In the genomic region with DNA sequence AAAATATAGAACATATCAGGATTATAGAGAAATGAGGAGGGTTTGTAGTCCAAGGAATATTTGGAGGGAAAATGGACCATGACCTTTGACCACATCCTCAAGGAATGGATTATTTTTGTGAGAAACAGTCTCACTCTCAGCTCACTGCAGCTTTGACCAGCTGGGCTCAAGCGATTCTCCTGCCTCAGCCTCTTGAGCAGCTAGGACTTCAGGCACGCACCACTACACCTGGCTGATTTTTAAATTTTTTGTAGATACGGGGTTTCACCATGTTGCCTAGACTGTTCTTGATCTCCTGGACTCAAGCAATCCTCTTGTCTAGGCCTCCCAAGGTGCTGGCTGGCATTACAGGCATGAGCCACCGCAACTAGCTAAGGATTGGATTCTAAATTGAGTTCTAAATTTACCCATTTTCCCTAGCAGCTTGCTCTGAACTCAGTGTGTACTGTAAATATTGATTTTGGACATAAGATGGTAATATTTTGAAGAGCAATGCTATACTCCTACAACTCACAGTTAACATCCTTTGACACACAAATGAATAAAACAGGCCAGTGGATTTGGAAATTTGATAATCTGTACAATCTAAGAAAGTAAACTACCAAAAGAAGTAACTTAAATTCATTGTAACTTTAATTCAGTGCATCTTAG, we compare ENCODE assay signal across 21 cellular contexts.
DNase-seq lines count a peak whose midpoint lies in the region; ATAC-seq and TF ChIP-seq lines count a peak whose summit lies in the region.
"Had no signal": no experiment of that assay in that cellular context is flagged by ENCODE, and none has a peak within 500 bp of the region (broad histone marks: within the 10 kb centered on the region; RNA-seq: fewer than 3 reads in every experiment).

No MANE protein-coding gene starts in this region.

- H3K9ac ChIP-seq in MM.1S (ENCODE audit: low read length), result no peak overlapping the region
- H3K9ac ChIP-seq: BLaER1 treated with 17β-estradiol and CSF1 and Interleukin-3, amounts not matched to agents 10 nM and 100 nM had no signal

- peaks cover 3% of the 10 kb centered on the region for H3K4me1 ChIP-seq in cardiac muscle cell (ENCODE audit: low read depth)
- H3K4me1 ChIP-seq in right cardiac atrium (ENCODE audit: control insufficient read depth, insufficient read depth, low read length), result peaks cover 1% of the 10 kb centered on the region
- H3K4me1 ChIP-seq in HEK293 (ENCODE audit: control insufficient read depth, insufficient read depth, low read length), result peaks cover 4% of the 10 kb centered on the region; the same call in 1 of the 2 replicates
- H3K4me1 ChIP-seq in tibial artery, result peaks cover 0 to 17% (median 8%) of the 10 kb centered on the region in 4 donors
- H3K4me1 ChIP-seq in esophagus muscularis mucosa, result peaks cover 0 to 1% (median 0%) of the 10 kb centered on the region in 4 donors
- no peaks in the 10 kb centered on the region for H3K4me1 ChIP-seq in MM.1S (ENCODE audit: low read length)

- H4K20me1 ChIP-seq in MM.1S (ENCODE audit: insufficient read depth, low read length), result no peaks in the 10 kb centered on the region
- H4K20me1 ChIP-seq: BLaER1 treated with 17β-estradiol and CSF1 and Interleukin-3, amounts not matched to agents 10 nM and 100 nM had no signal

- no peaks in the 10 kb centered on the region for H3K9me2 ChIP-seq in MM.1S (replicated peaks; ENCODE audit: insufficient read depth, low read length)

- H3K4me3 ChIP-seq in cardiac muscle cell, result no peak overlapping the region
- H3K4me3 ChIP-seq in right cardiac atrium (ENCODE audit: low read length), result no peak overlapping the region
- no peak overlapping the region for H3K4me3 ChIP-seq in HEK293 (ENCODE audit: low read depth, low read length)
- no peak overlapping the region for H3K4me3 ChIP-seq in tibial artery
- H3K4me3 ChIP-seq in esophagus muscularis mucosa, result no peak overlapping the region
- H3K4me3 ChIP-seq in MM.1S (ENCODE audit: low read length), result no peak overlapping the region
- H3K4me3 ChIP-seq: A549; BLaER1 treated with 17β-estradiol and CSF1 and Interleukin-3, amounts not matched to agents 10 nM and 100 nM; HAP-1 had no signal

- POLR2A ChIA-PET in HEK293 (lab: Yijun Ruan, JAX), result no interaction called here

- H3K27me3 ChIP-seq in cardiac muscle cell (no peaks in the 10 kb centered on the region), right cardiac atrium (ENCODE audit: control insufficient read depth, insufficient read depth) (no peaks in the 10 kb centered on the region), tibial artery (no peaks in the 10 kb centered on the region), esophagus muscularis mucosa (no peaks in the 10 kb centered on the region), MM.1S (replicated peaks; ENCODE audit: insufficient read depth, low read length) (no peaks in the 10 kb centered on the region)
- H3K27me3 ChIP-seq: BLaER1 treated with 17β-estradiol and CSF1 and Interleukin-3, amounts not matched to agents 10 nM and 100 nM had no signal

- H3K36me3 ChIP-seq in cardiac muscle cell (no peaks in the 10 kb centered on the region), HEK293 (ENCODE audit: control insufficient read depth in 2 of 2, insufficient read depth in 1 of 2, low read length in 2 of 2) (peaks cover 0 to 3% of the 10 kb centered on the region in 2 experiments; a peak in 2 of 3 replicates), tibial artery (no peaks in the 10 kb centered on the region), esophagus muscularis mucosa (no peaks in the 10 kb centered on the region), MM.1S (replicated peaks; ENCODE audit: insufficient read depth, low read length) (peaks cover 4% of the 10 kb centered on the region; the same call in 1 of the 2 replicates)
- H3K36me3 ChIP-seq: BLaER1 treated with 17β-estradiol and CSF1 and Interleukin-3, amounts not matched to agents 10 nM and 100 nM had no signal

- H3K27ac ChIP-seq in cardiac muscle cell, result peak overlapping the region; percentile 28
- no peak overlapping the region for H3K27ac ChIP-seq in right cardiac atrium (ENCODE audit: low read length)
- no peak overlapping the region for H3K27ac ChIP-seq in HEK293 (ENCODE audit: extremely low read depth, low read depth, low read length)
- H3K27ac ChIP-seq in tibial artery, result peak overlapping the region; percentile 3 to 36
- no peak overlapping the region for H3K27ac ChIP-seq in esophagus muscularis mucosa (replicated peaks in 1 of 4)
- H3K27ac ChIP-seq in MM.1S (ENCODE audit: low read length), result no peak overlapping the region
- H3K27ac ChIP-seq: A549; BLaER1 treated with 17β-estradiol and CSF1 and Interleukin-3, amounts not matched to agents 10 nM and 100 nM; HL-60 had no signal

- DNase-seq in cardiac muscle cell (ENCODE audit: low read depth in 1 of 2, low spot score in 1 of 2) (no peak), right cardiac atrium (no peak), left lobe of liver (ENCODE audit: low spot score) (no peak), tibial artery (no peak), esophagus muscularis mucosa (ENCODE audit: extremely low spot score) (no peak), MM.1S (no peak)
- DNase-seq: DMS 273 treated with DMSO at 0.1 percent for 48 hours, EL, NCI-H1048, NCI-H1436, NCI-H1930, NCI-H2171, NCI-H526 treated with DMSO at 0.1 percent for 48 hours, SW 1271 had no signal

- no peak overlapping the region for H2AFZ ChIP-seq in MM.1S (ENCODE audit: low read length)

- H3F3A ChIP-seq in MM.1S (ENCODE audit: insufficient read depth, low read length), result peaks cover 3% of the 10 kb centered on the region

- 89% methylated on average over 4 of the region's 4 CpGs for WGBS in right cardiac atrium
- 85% methylated on average over 4 of the region's 4 CpGs for WGBS in esophagus muscularis mucosa

- H3K9me3 ChIP-seq in cardiac muscle cell (ENCODE audit: low read depth) (no peaks in the 10 kb centered on the region), right cardiac atrium (ENCODE audit: control insufficient read depth, low read length) (no peaks in the 10 kb centered on the region), HEK293 (ENCODE audit: control insufficient read depth, insufficient read depth, low read depth, low read length) (no peaks in the 10 kb centered on the region), tibial artery (no peaks in the 10 kb centered on the region), esophagus muscularis mucosa (no peaks in the 10 kb centered on the region), MM.1S (replicated peaks; ENCODE audit: insufficient read depth, low read length) (no peaks in the 10 kb centered on the region)
- H3K9me3 ChIP-seq: A549; BLaER1 treated with 17β-estradiol and CSF1 and Interleukin-3, amounts not matched to agents 10 nM and 100 nM; HAP-1 had no signal

- ATAC-seq in right cardiac atrium (no peak), left lobe of liver (peak; percentile 43), GM18498 (IDR thresholded peaks at IDR 0.05; ENCODE audit: unreplicated experiment) (no peak)
- ATAC-seq: A549, Right ventricle myocardium inferior had no signal

- TF ChIP-seq EP300 in esophagus muscularis mucosa (IDR thresholded peaks at IDR 0.05), result no peak

- peaks cover 56% of the 10 kb centered on the region for H3K79me2 ChIP-seq in MM.1S (ENCODE audit: low read length)

- H3K4me2 ChIP-seq in MM.1S (ENCODE audit: low read depth, low read length), result no peak overlapping the region
- H3K4me2 ChIP-seq: A549; BLaER1 treated with 17β-estradiol and CSF1 and Interleukin-3, amounts not matched to agents 10 nM and 100 nM had no signal

- CTCF ChIA-PET in HEK293 (lab: Yijun Ruan, JAX), result no interaction called here

- no peak for TF ChIP-seq CTCF in cardiac muscle cell (IDR thresholded peaks at IDR 0.05; ENCODE audit: low read depth, low read length)
- no peak for TF ChIP-seq CTCF in HEK293 (tag by site-specific recombination; IDR thresholded peaks at IDR 0.05)
- TF ChIP-seq CTCF in tibial artery (IDR thresholded peaks at IDR 0.05), result no peak
- TF ChIP-seq CTCF in esophagus muscularis mucosa (IDR thresholded peaks at IDR 0.05), result no peak
- TF ChIP-seq CTCF in MM.1S (IDR thresholded peaks at IDR 0.05; ENCODE audit: low read length), result no peak

- no peak for TF ChIP-seq POLR2A in esophagus muscularis mucosa (IDR thresholded peaks at IDR 0.05; ENCODE audit: low read depth)

- intact Hi-C loops in right cardiac atrium (cut with DNase I) (no loop called here), tibial artery (cut with DNase I; ENCODE audit: low total_unique reads) (no loop called here), esophagus muscularis mucosa (cut with DNase I) (no loop called here)

TF ChIP-seq in HEK293, 187 proteins besides CTCF, POLR2A, EP300 and RAD21:
- TF ChIP-seq, protein P1, sequence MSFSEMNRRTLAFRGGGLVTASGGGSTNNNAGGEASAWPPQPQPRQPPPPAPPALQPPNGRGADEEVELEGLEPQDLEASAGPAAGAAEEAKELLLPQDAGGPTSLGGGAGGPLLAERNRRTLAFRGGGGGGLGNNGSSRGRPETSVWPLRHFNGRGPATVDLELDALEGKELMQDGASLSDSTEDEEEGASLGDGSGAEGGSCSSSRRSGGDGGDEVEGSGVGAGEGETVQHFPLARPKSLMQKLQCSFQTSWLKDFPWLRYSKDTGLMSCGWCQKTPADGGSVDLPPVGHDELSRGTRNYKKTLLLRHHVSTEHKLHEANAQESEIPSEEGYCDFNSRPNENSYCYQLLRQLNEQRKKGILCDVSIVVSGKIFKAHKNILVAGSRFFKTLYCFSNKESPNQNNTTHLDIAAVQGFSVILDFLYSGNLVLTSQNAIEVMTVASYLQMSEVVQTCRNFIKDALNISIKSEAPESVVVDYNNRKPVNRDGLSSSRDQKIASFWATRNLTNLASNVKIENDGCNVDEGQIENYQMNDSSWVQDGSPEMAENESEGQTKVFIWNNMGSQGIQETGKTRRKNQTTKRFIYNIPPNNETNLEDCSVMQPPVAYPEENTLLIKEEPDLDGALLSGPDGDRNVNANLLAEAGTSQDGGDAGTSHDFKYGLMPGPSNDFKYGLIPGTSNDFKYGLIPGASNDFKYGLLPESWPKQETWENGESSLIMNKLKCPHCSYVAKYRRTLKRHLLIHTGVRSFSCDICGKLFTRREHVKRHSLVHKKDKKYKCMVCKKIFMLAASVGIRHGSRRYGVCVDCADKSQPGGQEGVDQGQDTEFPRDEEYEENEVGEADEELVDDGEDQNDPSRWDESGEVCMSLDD (tag by site-specific recombination; IDR thresholded peaks at IDR 0.05), result no peak
- 0 out of 2 replicates have a peak, but pooled peaks have one; percentile 15 for TF ChIP-seq GLIS1 (tag by site-specific recombination; IDR thresholded peaks at IDR 0.05)

Comparison
In these comparisons a context has a peak if more than half of its experiments do, and no peak if none do; other contexts are left out.
1. H3K27ac ChIP-seq: peak in cardiac muscle cell (single experiment) and tibial artery (2 of 2); none in right cardiac atrium (single experiment), HEK293 (single experiment), esophagus muscularis mucosa (0 of 4) and MM.1S (single experiment).